1 cellular context compared by ENCODE assay signal in genomic region chr6:167467793-167468431, GRCh38.
TF ChIP-seq lines count a peak whose summit lies in the region.

No MANE protein-coding gene starts in this region.

TF ChIP-seq in H1, 55 proteins besides CTCF, POLR2A, EP300 and RAD21 (continued from another document):
- TF ChIP-seq YY1 (IDR thresholded peaks at IDR 0.05; ENCODE audit: low read depth, low read length) (no peak), SP2 (IDR thresholded peaks at IDR 0.05; ENCODE audit: low read length) (no peak)
